Comparison of ENCODE assay signal across 9 cellular contexts in genomic region chr13:44573790-44574465, GRCh38. TPM values are rescaled to one million over a fixed set of nuclear protein-coding genes. Genes with fewer than 3 reads are reported as not detected.
A peak's percentile ranks its signal among the peaks of the same experiment; 100 is the strongest.
DNase-seq lines count a peak whose midpoint lies in the region; ATAC-seq, FAIRE-seq and TF ChIP-seq lines count a peak whose summit lies in the region.
"Had no signal": no experiment of that assay in that cellular context is flagged by ENCODE, and none has a peak within 500 bp of the region (broad histone marks: within the 10 kb centered on the region; RNA-seq: fewer than 3 reads in every experiment).

No MANE protein-coding gene starts in this region.

- H3K27me3 Mint-ChIP-seq in mesothelial cell of epicardium (ENCODE audit: low read depth): no peaks in the 10 kb centered on the region

- peak overlapping the region; percentile 40 for H2AFZ ChIP-seq in IMR-90 (replicated peaks; ENCODE audit: low read length, poor library complexity)

- peak overlapping the region; percentile 96 for H3K4me3 Mint-ChIP-seq in mesothelial cell of epicardium

- peak overlapping the region; percentile 87 for H3K23ac ChIP-seq in IMR-90 (ENCODE audit: low read depth, low read length)

- peaks cover 24 to 58% of the 10 kb centered on the region in 2 experiments for H3K79me1 ChIP-seq in IMR-90 (ENCODE audit: low read depth in 1 of 2, low read length in 2 of 2)

- intact Hi-C loops in IMR-90 (cut with micrococcal nuclease): loop anchor here (2.0 to 5.0 kb wide), 3 partner anchors 37 to 311 kb away; no protein-coding TSS in a partner anchor

- H4K20me1 ChIP-seq in IMR-90 (ENCODE audit: insufficient read depth, low read length): peaks cover 35% of the 10 kb centered on the region

- DNase-seq in DMS 273 (lab: John Stamatoyannopoulos, UW; ENCODE audit: unreplicated experiment) (peak; percentile 49), DMS 273 treated with DMSO at 0.1 percent for 48 hours (lab: John Stamatoyannopoulos, UW) (no peak), IMR-90 (peak; percentile 67), bronchial epithelial cell (ENCODE audit: low read depth) (peak; percentile 46), mesothelial cell of epicardium (ENCODE audit: low spot score in 2 of 2, unreplicated experiment in 2 of 2) (no peak), activated T-cell treated with anti-CD3 and anti-CD28 coated beads for 4 hours (no peak), DMS153 (lab: John Stamatoyannopoulos, UW) (no peak)

- WGBS in IMR-90 (ENCODE audit: extremely low coverage in 2 of 2, insufficient read length in 1 of 2), 2 experiments: 80% methylated on average over 2 of the region's 4 CpGs; no CpG with 5 or more reads in 1 of the 2 experiments

- H3K4ac ChIP-seq in IMR-90 (ENCODE audit: low read depth, low read length): 0 out of 2 replicates have a peak overlapping the region, but pooled peaks have one; percentile 17

- H3K36me3 ChIP-seq in IMR-90 (ENCODE audit: control insufficient read depth, insufficient read depth, low read length): peaks cover 11% of the 10 kb centered on the region
- H3K36me3 ChIP-seq in bronchial epithelial cell (ENCODE audit: control insufficient read depth, insufficient read depth, low read length): no peaks in the 10 kb centered on the region

- H3K4me1 ChIP-seq in IMR-90 (ENCODE audit: control insufficient read depth, insufficient read depth, low read length): peaks cover 24% of the 10 kb centered on the region

- no peak overlapping the region for H4K5ac ChIP-seq in IMR-90 (ENCODE audit: low read depth, low read length)

- no peak overlapping the region for H4K8ac ChIP-seq in IMR-90 (ENCODE audit: low read depth in 2 of 2, low read length in 2 of 2)

- no peak overlapping the region for H3K27ac Mint-ChIP-seq in mesothelial cell of epicardium

- H3K4me2 ChIP-seq in IMR-90 (ENCODE audit: low read depth, low read length): peak overlapping the region; percentile 94

- ATAC-seq in IMR-90 (ENCODE audit: low read depth): no peak
- ATAC-seq in HG02623 (IDR thresholded peaks at IDR 0.05; ENCODE audit: unreplicated experiment): no peak

- in situ Hi-C loops in IMR-90 (cut with MboI; ENCODE audit: low sequenced_read_pairs): no loop called here

- H3K27me3 ChIP-seq in IMR-90 (ENCODE audit: control insufficient read depth, insufficient read depth, low read length) (no peaks in the 10 kb centered on the region), bronchial epithelial cell (ENCODE audit: control insufficient read depth, insufficient read depth, low read length) (no peaks in the 10 kb centered on the region)

- CTCF ChIA-PET in IMR-90 (lab: Yijun Ruan, JAX): interaction anchor here (0.7 to 1.6 kb wide), 5 partner anchors 12 to 755 kb away, joined by 3 to 5 read pairs (median 3); no protein-coding TSS in a partner anchor

- H3K18ac ChIP-seq in IMR-90 (ENCODE audit: low read depth, low read length): no peak overlapping the region

- H2BK120ac ChIP-seq in IMR-90 (ENCODE audit: low read depth, low read length): peak overlapping the region; percentile 5; the same call in 1 of the 2 replicates

- no peaks in the 10 kb centered on the region for H3K9me3 ChIP-seq in IMR-90 (ENCODE audit: control insufficient read depth, insufficient read depth, low read length)

- H3K56ac ChIP-seq in IMR-90 (ENCODE audit: extremely low read depth, insufficient read depth, low read length): no peak overlapping the region

- TF ChIP-seq CTCF in IMR-90 (conservative IDR thresholded peaks at IDR 0.05; ENCODE audit: low read depth, low read length) (peak; percentile 35; the same call in 1 of the 2 replicates), bronchial epithelial cell (IDR thresholded peaks at IDR 0.05; ENCODE audit: insufficient read depth, low read length, severe bottlenecking) (peak; percentile 53), mesothelial cell of epicardium (IDR thresholded peaks at IDR 0.05; ENCODE audit: unreplicated experiment) (peak; percentile 28)

- H4K91ac ChIP-seq in IMR-90 (ENCODE audit: insufficient read depth, low read depth, low read length): no peak overlapping the region

- dilution Hi-C loops in IMR-90 (cut with HindIII; ENCODE audit: low sequenced_read_pairs, unreplicated experiment): no loop called here

- H3K9me3 Mint-ChIP-seq in mesothelial cell of epicardium: no peaks in the 10 kb centered on the region

- peak; percentile 66 for FAIRE-seq in bronchial epithelial cell (lab: Jason Lieb, UNC)
- FAIRE-seq: A204.1 had no signal

- peaks cover 58% of the 10 kb centered on the region for H3K4me1 Mint-ChIP-seq in mesothelial cell of epicardium

- TF ChIP-seq RAD21 in IMR-90 (IDR thresholded peaks at IDR 0.05; ENCODE audit: low read length): peak; percentile 24; the same call in 1 of the 2 replicates

- POLR2A ChIA-PET in IMR-90 (lab: Charles Lee; ENCODE audit: unreplicated experiment): no interaction called here

- BruUV-seq in IMR-90 (replicated peaks; lab: Mats Ljungman, UMichigan): no TSS peak

- no peak overlapping the region for H3K27ac ChIP-seq in IMR-90 (ENCODE audit: insufficient read depth, low read length)

- TF ChIP-seq POLR2A in IMR-90 (IDR thresholded peaks at IDR 0.05; ENCODE audit: low read depth, low read length): no peak

- peak overlapping the region; percentile 9 for H2BK5ac ChIP-seq in IMR-90 (ENCODE audit: low read depth, low read length, poor library complexity, severe bottlenecking)

- peaks cover 23% of the 10 kb centered on the region for H3K9me1 ChIP-seq in IMR-90 (ENCODE audit: insufficient read depth, low read length)

- H2BK20ac ChIP-seq in IMR-90 (ENCODE audit: low read depth, low read length): no peak overlapping the region

- H2BK15ac ChIP-seq in IMR-90 (ENCODE audit: low read depth, low read length): no peak overlapping the region

- H3K14ac ChIP-seq in IMR-90 (replicated peaks; ENCODE audit: low read depth, low read length): peak overlapping the region; percentile 16

- peak overlapping the region; percentile 80; the same call in 1 of the 2 replicates for H3K4me3 ChIP-seq in IMR-90 (ENCODE audit: insufficient read depth, low read depth, low read length)
- no peak overlapping the region for H3K4me3 ChIP-seq in bronchial epithelial cell (ENCODE audit: low read depth, low read length)

- H3K36me3 Mint-ChIP-seq in mesothelial cell of epicardium: peaks cover 8% of the 10 kb centered on the region

- peak overlapping the region; percentile 60 for H2AK9ac ChIP-seq in IMR-90 (replicated peaks; ENCODE audit: low read depth, low read length, poor library complexity)

- H2AK5ac ChIP-seq in IMR-90 (ENCODE audit: low read depth, low read length): no peak overlapping the region

- H3K9ac ChIP-seq in IMR-90 (ENCODE audit: low read depth, low read length): peak overlapping the region; percentile 28

TF ChIP-seq in IMR-90, 13 proteins besides CTCF, POLR2A, EP300 and RAD21:
- TF ChIP-seq BHLHE40 (IDR thresholded peaks at IDR 0.05; ENCODE audit: low read depth, low read length) (no peak), RFX5 (IDR thresholded peaks at IDR 0.05; ENCODE audit: low read depth, low read length) (no peak), CEBPB (IDR thresholded peaks at IDR 0.05; ENCODE audit: low read depth, low read length) (no peak), CHD1 (IDR thresholded peaks at IDR 0.05; ENCODE audit: low read depth, low read length) (no peak), FOS (IDR thresholded peaks at IDR 0.05; ENCODE audit: low read depth, low read length) (no peak), NFE2L2 (IDR thresholded peaks at IDR 0.05; ENCODE audit: low read depth, low read length) (no peak), MAZ (IDR thresholded peaks at IDR 0.05; ENCODE audit: borderline replicate concordance, low read depth, low read length) (no peak), RCOR1 (IDR thresholded peaks at IDR 0.05; ENCODE audit: insufficient replicate concordance, low read length) (no peak), MAFK (IDR thresholded peaks at IDR 0.05; ENCODE audit: low read depth, low read length) (no peak), MXI1 (IDR thresholded peaks at IDR 0.05; ENCODE audit: borderline replicate concordance, low read depth, low read length) (no peak), SMC3 (IDR thresholded peaks at IDR 0.05; ENCODE audit: low read depth, low read length) (no peak)
- TF ChIP-seq, protein P1, sequence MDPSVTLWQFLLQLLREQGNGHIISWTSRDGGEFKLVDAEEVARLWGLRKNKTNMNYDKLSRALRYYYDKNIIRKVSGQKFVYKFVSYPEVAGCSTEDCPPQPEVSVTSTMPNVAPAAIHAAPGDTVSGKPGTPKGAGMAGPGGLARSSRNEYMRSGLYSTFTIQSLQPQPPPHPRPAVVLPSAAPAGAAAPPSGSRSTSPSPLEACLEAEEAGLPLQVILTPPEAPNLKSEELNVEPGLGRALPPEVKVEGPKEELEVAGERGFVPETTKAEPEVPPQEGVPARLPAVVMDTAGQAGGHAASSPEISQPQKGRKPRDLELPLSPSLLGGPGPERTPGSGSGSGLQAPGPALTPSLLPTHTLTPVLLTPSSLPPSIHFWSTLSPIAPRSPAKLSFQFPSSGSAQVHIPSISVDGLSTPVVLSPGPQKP (IDR thresholded peaks at IDR 0.05; ENCODE audit: borderline replicate concordance, low read depth, low read length): no peak
- TF ChIP-seq, protein P2, sequence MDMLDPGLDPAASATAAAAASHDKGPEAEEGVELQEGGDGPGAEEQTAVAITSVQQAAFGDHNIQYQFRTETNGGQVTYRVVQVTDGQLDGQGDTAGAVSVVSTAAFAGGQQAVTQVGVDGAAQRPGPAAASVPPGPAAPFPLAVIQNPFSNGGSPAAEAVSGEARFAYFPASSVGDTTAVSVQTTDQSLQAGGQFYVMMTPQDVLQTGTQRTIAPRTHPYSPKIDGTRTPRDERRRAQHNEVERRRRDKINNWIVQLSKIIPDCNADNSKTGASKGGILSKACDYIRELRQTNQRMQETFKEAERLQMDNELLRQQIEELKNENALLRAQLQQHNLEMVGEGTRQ (IDR thresholded peaks at IDR 0.05; ENCODE audit: low read depth, low read length): no peak

RNA-seq across cellular contexts. Expression of gene TSC22D1, which starts 2.2 kb away (rescaled TPM):
- 30.8 and 52.2 TPM in 2 replicates for total RNA-seq in IMR-90 (2012; rRNA removed)
- 42.2 and 44.9 TPM in 2 replicates for polyA plus RNA-seq in IMR-90 (2012; rRNA removed)
- polyA plus RNA-seq in IMR-90 (2012; cell fraction: cytosol; rRNA removed): 31.4 and 37.1 TPM in 2 replicates
- 42.3 and 132 TPM in 2 replicates for polyA plus RNA-seq in IMR-90 (2012; cell fraction: nucleus; rRNA removed; ENCODE audit: low replicate concordance)
- 67.3 and 70.8 TPM in 2 replicates for total RNA-seq in bronchial epithelial cell
- total RNA-seq in mesothelial cell of epicardium: 98.8 to 103 TPM (median 99.5 TPM) in 3 replicates

Comparison
In these comparisons a context has a peak if more than half of its experiments do, and no peak if none do; other contexts are left out.
1. DNase-seq: peak in DMS 273 (single experiment), IMR-90 (single experiment) and bronchial epithelial cell (single experiment); none in DMS 273 treated with DMSO at 0.1 percent for 48 hours (single experiment), mesothelial cell of epicardium (0 of 2), activated T-cell treated with anti-CD3 and anti-CD28 coated beads for 4 hours (single experiment) and DMS153 (single experiment).
2. Peak in every context shown above with its lines, with median percentiles within 50 percentile points of each other: CTCF ChIP-seq.